In genomic region chr1:23459338-23459757, GRCh38 we compare ENCODE assay signal across 12 cellular contexts. TPM values are rescaled to one million over a fixed set of nuclear protein-coding genes. Genes with fewer than 3 reads are reported as not detected.
DNase-seq lines count a peak whose midpoint lies in the region; ATAC-seq and TF ChIP-seq lines count a peak whose summit lies in the region.
"Had no signal": no experiment of that assay in that cellular context is flagged by ENCODE, and none has a peak within 500 bp of the region (broad histone marks: within the 10 kb centered on the region; RNA-seq: fewer than 3 reads in every experiment).

No MANE protein-coding gene starts in this region.

- no peak overlapping the region for H3K4me3 ChIP-seq in Caco-2 (ENCODE audit: low read depth, low read length)
- no peak overlapping the region for H3K4me3 ChIP-seq in colonic mucosa
- no peak overlapping the region for H3K4me3 ChIP-seq in liver (ENCODE audit: low read depth in 1 of 3, low read length in 3 of 3)

- POLR2A ChIA-PET in Caco-2 (lab: Charles Lee), result no interaction called here

- H3K36me3 Mint-ChIP-seq in Caco-2 (ENCODE audit: insufficient read depth, unreplicated experiment), result no peaks in the 10 kb centered on the region

- H3K27ac ChIP-seq in colonic mucosa, result no peak overlapping the region
- no peak overlapping the region for H3K27ac ChIP-seq in liver (ENCODE audit: low read depth in 1 of 2, low read length in 2 of 2)

- DNase-seq in Caco-2, result peak; percentile 69 to 81
- DNase-seq in HuH-7 (ENCODE audit: low spot score), result peak; percentile 67
- peak; percentile 66 for DNase-seq in colonic mucosa
- no peak for DNase-seq in T-helper 1 cell
- no peak for DNase-seq in activated effector memory CD4-positive, alpha-beta T cell treated with Interleukin-2 at 50 U/mL for 16 hours
- DNase-seq: CD4-positive, alpha-beta T cell; NCI-H1417; NCI-H2029 treated with DMSO at 0.1 percent for 48 hours; NCI-H524 treated with DMSO at 0.1 percent for 48 hours had no signal

- TF ChIP-seq RAD21 in liver (IDR thresholded peaks at IDR 0.05), result no peak

- H3K4me1 Mint-ChIP-seq in Caco-2 (ENCODE audit: low read depth, unreplicated experiment), result no peaks in the 10 kb centered on the region
- H3K4me1 Mint-ChIP-seq: B cell had no signal

- 54% methylated on average over 2 of the region's 2 CpGs for WGBS in liver

- H3K4me1 ChIP-seq in Caco-2, result peaks cover 7% of the 10 kb centered on the region
- H3K4me1 ChIP-seq in colonic mucosa, result no peaks in the 10 kb centered on the region
- H3K4me1 ChIP-seq in liver (ENCODE audit: control insufficient read depth in 4 of 4, insufficient read depth in 4 of 4, low read length in 3 of 4), result peaks cover 5 to 39% (median 13%) of the 10 kb centered on the region in 4 donors

- no peaks in the 10 kb centered on the region for H3K9me3 ChIP-seq in Caco-2
- no peaks in the 10 kb centered on the region for H3K9me3 ChIP-seq in colonic mucosa
- no peaks in the 10 kb centered on the region for H3K9me3 ChIP-seq in liver (ENCODE audit: control insufficient read depth in 4 of 4, low read length in 3 of 4)

- H3K27me3 Mint-ChIP-seq in Caco-2 (ENCODE audit: insufficient read depth, unreplicated experiment), result no peaks in the 10 kb centered on the region

- no peak for ATAC-seq in HG03196 (IDR thresholded peaks at IDR 0.05; ENCODE audit: unreplicated experiment)

- H3K9ac ChIP-seq in colonic mucosa (ENCODE audit: low read depth in 2 of 2, low read length in 2 of 2), result no peak overlapping the region
- H3K9ac ChIP-seq in liver (ENCODE audit: low read depth in 1 of 2, low read length in 2 of 2), result no peak overlapping the region

- TF ChIP-seq CTCF in Caco-2 (IDR thresholded peaks at IDR 0.05; ENCODE audit: insufficient read depth in 1 of 2, low read depth in 1 of 2, low read length in 1 of 2, severe bottlenecking in 1 of 2, unreplicated experiment in 1 of 2) (no peak), colonic mucosa (IDR thresholded peaks at IDR 0.05) (no peak), liver (IDR thresholded peaks at IDR 0.05; ENCODE audit: low read depth, low read length, missing input control) (no peak)

- peak overlapping the region; percentile 18 for H3K4me3 Mint-ChIP-seq in Caco-2 (ENCODE audit: unreplicated experiment)
- H3K4me3 Mint-ChIP-seq: B cell; CD4-positive, alpha-beta T cell had no signal

- no peaks in the 10 kb centered on the region for H3K9me3 Mint-ChIP-seq in Caco-2 (ENCODE audit: unreplicated experiment)
- H3K9me3 Mint-ChIP-seq: CD4-positive, alpha-beta T cell had no signal

- no peaks in the 10 kb centered on the region for H3K36me3 ChIP-seq in Caco-2 (ENCODE audit: control insufficient read depth, insufficient read depth, low read length)
- no peaks in the 10 kb centered on the region for H3K36me3 ChIP-seq in colonic mucosa
- no peaks in the 10 kb centered on the region for H3K36me3 ChIP-seq in liver (ENCODE audit: control insufficient read depth in 4 of 4, insufficient read depth in 3 of 4, low read depth in 1 of 4, low read length in 3 of 4)

- H3K27me3 ChIP-seq in Caco-2 (replicated peaks; ENCODE audit: control insufficient read depth, insufficient read depth, low read length), result no peaks in the 10 kb centered on the region
- H3K27me3 ChIP-seq in colonic mucosa, result no peaks in the 10 kb centered on the region
- no peaks in the 10 kb centered on the region for H3K27me3 ChIP-seq in liver (ENCODE audit: control insufficient read depth in 4 of 4, insufficient read depth in 4 of 4, low read length in 3 of 4)

- intact Hi-C loops in Caco-2 (cut with micrococcal nuclease; ENCODE audit: unreplicated experiment), result no loop called here
- intact Hi-C loops in colonic mucosa (cut with DNase I), result no loop called here

- BruUV-seq in Caco-2 (replicated peaks; lab: Mats Ljungman, UMichigan), result no TSS peak

- CTCF ChIA-PET in Caco-2 (lab: Charles Lee), result interaction anchor here (1.4 kb wide), 1 partner anchor 38 kb away, joined by 5 read pairs; no protein-coding TSS in a partner anchor

- no peak overlapping the region for H3K27ac Mint-ChIP-seq in Caco-2 (ENCODE audit: unreplicated experiment)
- H3K27ac Mint-ChIP-seq: B cell; CD4-positive, alpha-beta T cell had no signal

TF ChIP-seq in liver, 16 proteins besides CTCF, POLR2A, EP300 and RAD21:
- TF ChIP-seq GABPA (IDR thresholded peaks at IDR 0.05 in 1 of 2, conservative IDR thresholded peaks at IDR 0.05 in 1 of 2), result no peak
- TF ChIP-seq REST (IDR thresholded peaks at IDR 0.05), result no peak
- no peak for TF ChIP-seq MAX (IDR thresholded peaks at IDR 0.05)
- TF ChIP-seq RXRA (IDR thresholded peaks at IDR 0.05), result no peak
- TF ChIP-seq FOXA1 (IDR thresholded peaks at IDR 0.05), result no peak
- TF ChIP-seq SP1 (IDR thresholded peaks at IDR 0.05), result peak; percentile 61
- TF ChIP-seq HNF4G (IDR thresholded peaks at IDR 0.05), result peak; percentile 32
- peak; percentile 38 to 68 for TF ChIP-seq HNF4A (conservative IDR thresholded peaks at IDR 0.05)

RNA-seq across cellular contexts. Expression of gene ASAP3, which starts 24.6 kb away (rescaled TPM):
- total RNA-seq in Caco-2 (2022) (10.8 and 12.1 TPM in 2 replicates), colonic mucosa (10 to 100 TPM; 22.9 to 27.3 TPM), liver (10 to 100 TPM; 20.9 to 25.9 TPM)
- polyA plus RNA-seq in liver, result 10 to 100 TPM in 1 of 2 donors, 1 to 10 TPM in 1; 8.3 to 12.5 TPM

RNA-seq across cellular contexts. Expression of gene TCEA3, which starts 34.8 kb away (rescaled TPM):
- 14.6 and 15.8 TPM in 2 replicates for total RNA-seq in Caco-2 (2022)
- total RNA-seq in colonic mucosa, result 100 to 1,000 TPM; 128 to 133 TPM
- total RNA-seq in liver, result 10 to 100 TPM; 29.6 to 49.3 TPM
- 100 to 1,000 TPM in 1 of 2 donors, 10 to 100 TPM in 1; 45.8 to 142 TPM for polyA plus RNA-seq in liver
- total RNA-seq: B cell had no signal

Comparison
In these comparisons a context has a peak if more than half of its experiments do, and no peak if none do; other contexts are left out.
1. DNase-seq: peak in Caco-2 (2 of 2), HuH-7 (single experiment) and colonic mucosa (single experiment); none in T-helper 1 cell (0 of 5) and activated effector memory CD4-positive, alpha-beta T cell treated with Interleukin-2 at 50 U/mL for 16 hours (single experiment).